In genomic region chr1:231869364-231869763, GRCh38 we compare ENCODE assay signal across 19 cellular contexts.
DNase-seq lines count a peak whose midpoint lies in the region; ATAC-seq and TF ChIP-seq lines count a peak whose summit lies in the region.
"Had no signal": no experiment of that assay in that cellular context is flagged by ENCODE, and none has a peak within 500 bp of the region (broad histone marks: within the 10 kb centered on the region; RNA-seq: fewer than 3 reads in every experiment).

No MANE protein-coding gene starts in this region.

- ATAC-seq in stimulated activated naive CD8-positive, alpha-beta T cell treated with anti-CD3 and anti-CD28 coated beads, Interleukin-15, amount 100 ng/mL, for 72 hours, result peak; percentile 43
- no peak for ATAC-seq in stimulated activated naive CD8-positive, alpha-beta T cell treated with anti-CD3 and anti-CD28 coated beads, Interleukin-15, Interleukin-2, amounts not matched to agents 100 U/mL and 50 U/mL, for 24 hours
- ATAC-seq in HG02981 (IDR thresholded peaks at IDR 0.05; ENCODE audit: unreplicated experiment), result no peak
- ATAC-seq: activated CD4-positive, CD25-positive, alpha-beta regulatory T cell treated with anti-CD3 and anti-CD28 coated beads, Interleukin-2, amount 50 U/mL, for 24 hours; GM23338 had no signal

- no peaks in the 10 kb centered on the region for H3K79me2 ChIP-seq in OCI-LY3 (ENCODE audit: low read length)

- peaks cover 46% of the 10 kb centered on the region for H3K4me1 Mint-ChIP-seq in stimulated activated naive CD8-positive, alpha-beta T cell treated with anti-CD3 and anti-CD28 coated beads, Interleukin-15, amount 100 ng/mL, for 72 hours
- peaks cover 28% of the 10 kb centered on the region for H3K4me1 Mint-ChIP-seq in endothelial cell (ENCODE audit: unreplicated experiment)

- no peaks in the 10 kb centered on the region for H3K27me3 Mint-ChIP-seq in stimulated activated naive CD8-positive, alpha-beta T cell treated with anti-CD3 and anti-CD28 coated beads, Interleukin-15, amount 100 ng/mL, for 72 hours
- peaks cover 14% of the 10 kb centered on the region for H3K27me3 Mint-ChIP-seq in endothelial cell (ENCODE audit: unreplicated experiment)
- H3K27me3 Mint-ChIP-seq: activated naive CD8-positive, alpha-beta T cell treated with anti-CD3 and anti-CD28 coated beads, Interleukin-2, amount 10 ng/mL, durations not matched to agents 7 days and 5 days had no signal

- H2AFZ ChIP-seq in OCI-LY3 (ENCODE audit: low read depth, low read length), result peak overlapping the region; percentile 75; the same call in 1 of the 2 replicates
- H2AFZ ChIP-seq: GM23338 had no signal

- no peak overlapping the region for H3K9ac ChIP-seq in OCI-LY3 (ENCODE audit: low read length)
- H3K9ac ChIP-seq: SK-N-SH had no signal

- 0 out of 2 replicates have a peak, but pooled peaks cover 5% of the 10 kb centered on the region for H3K27me3 ChIP-seq in OCI-LY3 (ENCODE audit: low read depth, low read length)

- H3K4me1 ChIP-seq in OCI-LY3 (ENCODE audit: low read length), result peaks cover 13% of the 10 kb centered on the region

- H3K4me3 ChIP-seq in OCI-LY3 (ENCODE audit: low read length), result no peak overlapping the region
- H3K4me3 ChIP-seq: GM23338, skin epidermis had no signal

- H3K4me3 Mint-ChIP-seq in stimulated activated naive CD8-positive, alpha-beta T cell treated with anti-CD3 and anti-CD28 coated beads, Interleukin-15, amount 100 ng/mL, for 72 hours, result no peak overlapping the region
- no peak overlapping the region for H3K4me3 Mint-ChIP-seq in endothelial cell (ENCODE audit: unreplicated experiment)
- H3K4me3 Mint-ChIP-seq: activated naive CD8-positive, alpha-beta T cell treated with anti-CD3 and anti-CD28 coated beads, Interleukin-2, amount 10 ng/mL, durations not matched to agents 7 days and 5 days; endodermal cell; GM23338 had no signal

- no peak for TF ChIP-seq CTCF in OCI-LY3 (IDR thresholded peaks at IDR 0.05; ENCODE audit: low read depth, low read length)
- no peak for TF ChIP-seq CTCF in endothelial cell (IDR thresholded peaks at IDR 0.05; ENCODE audit: unreplicated experiment)

- no peak overlapping the region for H3K27ac ChIP-seq in OCI-LY3 (ENCODE audit: low read length)
- H3K27ac ChIP-seq: skin epidermis had no signal

- peak overlapping the region; percentile 12 for H3K4me2 ChIP-seq in OCI-LY3 (ENCODE audit: low read length)
- H3K4me2 ChIP-seq: GM23338, SK-N-SH had no signal

- H3K9me3 ChIP-seq in OCI-LY3 (ENCODE audit: insufficient read depth, low read length), result no peaks in the 10 kb centered on the region
- H3K9me3 ChIP-seq: SK-N-SH had no signal

- H3K36me3 Mint-ChIP-seq in endothelial cell (ENCODE audit: low read depth, unreplicated experiment), result peaks cover 22% of the 10 kb centered on the region
- H3K36me3 Mint-ChIP-seq: activated naive CD8-positive, alpha-beta T cell treated with anti-CD3 and anti-CD28 coated beads, Interleukin-2, amount 10 ng/mL, durations not matched to agents 7 days and 5 days had no signal

- DNase-seq in stimulated activated naive CD8-positive, alpha-beta T cell treated with anti-CD3 and anti-CD28 coated beads, Interleukin-15, amount 100 ng/mL, for 72 hours, result no peak
- DNase-seq in stimulated activated naive CD8-positive, alpha-beta T cell treated with anti-CD3 and anti-CD28 coated beads, Interleukin-15, Interleukin-2, amounts not matched to agents 100 U/mL and 50 U/mL, for 24 hours, result no peak
- DNase-seq in foreskin melanocyte, result peak; percentile 84
- DNase-seq in endothelial cell (ENCODE audit: low spot score), result no peak
- DNase-seq in activated naive CD4-positive, alpha-beta T cell treated with anti-CD3 and anti-CD28 coated beads, Interleukin-2, amount 50 U/mL, for 16 hours, result no peak
- no peak for DNase-seq in hippocampal formation (lab: John Stamatoyannopoulos, UW)
- DNase-seq: activated naive CD8-positive, alpha-beta T cell treated with anti-CD3 and anti-CD28 coated beads, Interleukin-2, amount 10 ng/mL, durations not matched to agents 7 days and 5 days; activated T-cell treated with anti-CD3 and anti-CD28 coated beads for 4 hours; endodermal cell; foreskin fibroblast; mesenchymal stem cell; NCI-H2107; NCI-H774; SK-N-SH had no signal

- no peaks in the 10 kb centered on the region for H3K36me3 ChIP-seq in OCI-LY3 (replicated peaks; ENCODE audit: low read depth, low read length)

- peak overlapping the region in 1 of 2 donors; percentile 21 for H3K27ac Mint-ChIP-seq in stimulated activated naive CD8-positive, alpha-beta T cell treated with anti-CD3 and anti-CD28 coated beads, Interleukin-15, amount 100 ng/mL, for 72 hours
- H3K27ac Mint-ChIP-seq in endothelial cell (ENCODE audit: unreplicated experiment), result no peak overlapping the region
- H3K27ac Mint-ChIP-seq: activated naive CD8-positive, alpha-beta T cell treated with anti-CD3 and anti-CD28 coated beads, Interleukin-2, amount 10 ng/mL, durations not matched to agents 7 days and 5 days; endodermal cell; GM23338 had no signal

- no peaks in the 10 kb centered on the region for H4K20me1 ChIP-seq in OCI-LY3 (ENCODE audit: insufficient read depth, low read length)

- H3K9me3 Mint-ChIP-seq in stimulated activated naive CD8-positive, alpha-beta T cell treated with anti-CD3 and anti-CD28 coated beads, Interleukin-15, amount 100 ng/mL, for 72 hours, result no peaks in the 10 kb centered on the region
- no peaks in the 10 kb centered on the region for H3K9me3 Mint-ChIP-seq in endothelial cell (ENCODE audit: unreplicated experiment)
- H3K9me3 Mint-ChIP-seq: activated naive CD8-positive, alpha-beta T cell treated with anti-CD3 and anti-CD28 coated beads, Interleukin-2, amount 10 ng/mL, durations not matched to agents 7 days and 5 days; endodermal cell; GM23338 had no signal
